In genomic region chr4:165131247-165131832, GRCh38 we compare ENCODE assay signal across 9 cellular contexts. TPM values are rescaled to one million over a fixed set of nuclear protein-coding genes. Genes with fewer than 3 reads are reported as not detected.
DNase-seq lines count a peak whose midpoint lies in the region; ATAC-seq, FAIRE-seq and TF ChIP-seq lines count a peak whose summit lies in the region.
"Had no signal": no experiment of that assay in that cellular context is flagged by ENCODE, and none has a peak within 500 bp of the region (broad histone marks: within the 10 kb centered on the region; RNA-seq: fewer than 3 reads in every experiment).

No MANE protein-coding gene starts in this region.

- H3K9me3 Mint-ChIP-seq in activated naive CD4-positive, alpha-beta T cell treated with anti-CD3 and anti-CD28 coated beads, Interleukin-2, amount 10 ng/mL, durations not matched to agents 7 days and 5 days: no peaks in the 10 kb centered on the region
- H3K9me3 Mint-ChIP-seq: stimulated activated naive CD8-positive, alpha-beta T cell treated with anti-CD3 and anti-CD28 coated beads, Interleukin-15, Interleukin-2, amounts not matched to agents 100 ng/mL and 50 ng/mL, for 24 hours had no signal

- no peak for TF ChIP-seq POLR2A in H54 (IDR thresholded peaks at IDR 0.05; ENCODE audit: low read depth, low read length)

- no peaks in the 10 kb centered on the region for H3K9me3 ChIP-seq in MG63
- H3K9me3 ChIP-seq in cardiac muscle cell (ENCODE audit: low read depth): no peaks in the 10 kb centered on the region

- in situ Hi-C loops in SK-MEL-5 (cut with HindIII; ENCODE audit: low pct_unique_long_range_greater_than_20kb, low sequenced_read_pairs): loop anchor here (10.0 kb wide), 1 partner anchor 333 kb away; no protein-coding TSS in a partner anchor

- DNase-seq in GM03348 (ENCODE audit: low spot score) (peak; percentile 67), H54 (ENCODE audit: insufficient read length, low spot score) (peak; percentile 30), MG63 (peak; percentile 12), SK-MEL-5 (ENCODE audit: low read depth, low spot score) (peak; percentile 79), cardiac muscle cell (ENCODE audit: low read depth in 1 of 2, low spot score in 1 of 2) (peak; percentile 70 to 71), renal cortical epithelial cell (ENCODE audit: low read depth) (peak; percentile 52)
- DNase-seq in activated naive CD4-positive, alpha-beta T cell treated with anti-CD3 and anti-CD28 coated beads, Interleukin-2, amount 10 ng/mL, durations not matched to agents 7 days and 5 days: peak; percentile 86

- peaks cover 26% of the 10 kb centered on the region for H3K27me3 Mint-ChIP-seq in activated naive CD4-positive, alpha-beta T cell treated with anti-CD3 and anti-CD28 coated beads, Interleukin-2, amount 10 ng/mL, durations not matched to agents 7 days and 5 days

- ATAC-seq in HG03280 (IDR thresholded peaks at IDR 0.05; ENCODE audit: unreplicated experiment): no peak

- no peak overlapping the region for H3K27ac Mint-ChIP-seq in activated naive CD4-positive, alpha-beta T cell treated with anti-CD3 and anti-CD28 coated beads, Interleukin-2, amount 10 ng/mL, durations not matched to agents 7 days and 5 days
- H3K27ac Mint-ChIP-seq: stimulated activated naive CD8-positive, alpha-beta T cell treated with anti-CD3 and anti-CD28 coated beads, Interleukin-15, Interleukin-2, amounts not matched to agents 100 ng/mL and 50 ng/mL, for 24 hours had no signal

- FAIRE-seq in H54 (lab: Jason Lieb, UNC): peak; percentile 23

- peaks cover 12% of the 10 kb centered on the region for H3K4me1 ChIP-seq in cardiac muscle cell (ENCODE audit: low read depth)

- no peak overlapping the region for H3K27ac ChIP-seq in cardiac muscle cell

- H3K4me3 ChIP-seq in MG63 (no peak overlapping the region), cardiac muscle cell (no peak overlapping the region)

- H3K36me3 Mint-ChIP-seq in activated naive CD4-positive, alpha-beta T cell treated with anti-CD3 and anti-CD28 coated beads, Interleukin-2, amount 10 ng/mL, durations not matched to agents 7 days and 5 days: no peaks in the 10 kb centered on the region

- H3K4me1 Mint-ChIP-seq in activated naive CD4-positive, alpha-beta T cell treated with anti-CD3 and anti-CD28 coated beads, Interleukin-2, amount 10 ng/mL, durations not matched to agents 7 days and 5 days: peaks cover 31% of the 10 kb centered on the region

- peaks cover 6% of the 10 kb centered on the region; the same call in 1 of the 2 replicates for H3K27me3 ChIP-seq in MG63
- H3K27me3 ChIP-seq in cardiac muscle cell: no peaks in the 10 kb centered on the region

- peak; percentile 89 for TF ChIP-seq CTCF in cardiac muscle cell (IDR thresholded peaks at IDR 0.05; ENCODE audit: low read depth, low read length)

- CTCF ChIA-PET in activated naive CD4-positive, alpha-beta T cell treated with anti-CD3 and anti-CD28 coated beads, Interleukin-2, amount 10 ng/mL, durations not matched to agents 7 days and 5 days (lab: Charles Lee): interaction anchor here (0.7 to 3.5 kb wide), 34 partner anchors 9 to 346 kb away, joined by 3 to 62 read pairs (median 5); partner anchors contain the start of genes MSMO1 and TMEM192

- H3K4me3 Mint-ChIP-seq in activated naive CD4-positive, alpha-beta T cell treated with anti-CD3 and anti-CD28 coated beads, Interleukin-2, amount 10 ng/mL, durations not matched to agents 7 days and 5 days: no peak overlapping the region
- H3K4me3 Mint-ChIP-seq: stimulated activated naive CD8-positive, alpha-beta T cell treated with anti-CD3 and anti-CD28 coated beads, Interleukin-15, Interleukin-2, amounts not matched to agents 100 ng/mL and 50 ng/mL, for 24 hours had no signal

- H3K36me3 ChIP-seq in MG63 (no peaks in the 10 kb centered on the region), cardiac muscle cell (no peaks in the 10 kb centered on the region)

RNA-seq across cellular contexts. Expression of gene TMEM192, which starts 18.7 kb away (rescaled TPM):
- 6.9 and 8.2 TPM in 2 replicates for total RNA-seq in MG63 (2014; rRNA removed; shearing (Covaris generic); ENCODE audit: low replicate concordance)
- 56.9 and 57.9 TPM in 2 replicates for total RNA-seq in SK-MEL-5 (2014; rRNA removed; shearing (Covaris generic))
- 39.6 and 45.3 TPM in 2 replicates for polyA plus RNA-seq in SK-MEL-5 (2015; cell fraction: cytosol; rRNA removed)
- 7.9 and 12.2 TPM in 2 replicates for polyA plus RNA-seq in SK-MEL-5 (2015; cell fraction: nucleus; rRNA removed)
- 5.2 and 7.7 TPM in 2 replicates for total RNA-seq in cardiac muscle cell
- 14.0 and 17.3 TPM in 2 replicates for polyA plus RNA-seq in cardiac muscle cell
- 15.6 and 26.2 TPM in 2 replicates for total RNA-seq in renal cortical epithelial cell

Comparison
In these comparisons a context has a peak if more than half of its experiments do, and no peak if none do; other contexts are left out.
1. DNase-seq: peak in every context shown above with its lines; median percentile 86 in activated naive CD4-positive, alpha-beta T cell treated with anti-CD3 and anti-CD28 coated beads, Interleukin-2, amount 10 ng/mL, durations not matched to agents 7 days and 5 days; 79 in SK-MEL-5; 70 in cardiac muscle cell; 67 in GM03348; 52 in renal cortical epithelial cell; 30 in H54; 12 in MG63.